In the genomic region with DNA sequence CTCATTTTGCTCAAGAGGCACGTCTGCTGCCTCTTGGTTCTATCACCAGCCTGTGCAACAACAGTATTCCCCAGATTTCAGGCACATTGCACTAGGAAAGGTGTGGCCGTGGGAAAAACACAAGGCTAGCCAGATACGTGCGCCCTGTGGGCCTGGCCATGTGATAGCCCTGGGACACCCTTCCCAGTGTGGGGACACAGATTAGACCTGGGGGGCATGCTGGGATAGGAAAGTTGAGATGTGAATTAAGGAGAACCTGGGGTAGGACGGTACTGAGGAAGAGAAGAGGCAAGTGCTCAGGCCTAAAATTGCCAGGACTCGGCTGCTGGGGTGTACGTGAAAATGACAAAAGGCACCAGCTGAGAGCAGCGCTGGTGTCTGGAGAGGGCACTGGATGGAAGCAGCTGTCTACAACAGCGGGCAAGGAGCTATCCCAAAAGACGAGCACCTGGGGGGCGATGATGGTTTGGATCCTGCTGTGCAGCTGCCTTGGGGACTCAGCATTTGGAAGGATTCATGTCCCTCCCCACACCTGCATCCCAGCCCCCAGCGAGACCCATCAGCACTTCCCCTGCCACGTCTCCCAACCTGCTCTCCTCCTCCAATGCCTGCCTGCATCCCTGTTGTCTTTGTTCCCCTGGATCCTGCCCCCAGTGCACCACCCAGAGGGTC, we compare ENCODE assay signal across 1 cellular context.
TF ChIP-seq lines count a peak whose summit lies in the region.

No MANE protein-coding gene starts in this region.

TF ChIP-seq in WTC11, 78 proteins besides CTCF, POLR2A, EP300 and RAD21 (continued from another document):
- TF ChIP-seq, protein P1, sequence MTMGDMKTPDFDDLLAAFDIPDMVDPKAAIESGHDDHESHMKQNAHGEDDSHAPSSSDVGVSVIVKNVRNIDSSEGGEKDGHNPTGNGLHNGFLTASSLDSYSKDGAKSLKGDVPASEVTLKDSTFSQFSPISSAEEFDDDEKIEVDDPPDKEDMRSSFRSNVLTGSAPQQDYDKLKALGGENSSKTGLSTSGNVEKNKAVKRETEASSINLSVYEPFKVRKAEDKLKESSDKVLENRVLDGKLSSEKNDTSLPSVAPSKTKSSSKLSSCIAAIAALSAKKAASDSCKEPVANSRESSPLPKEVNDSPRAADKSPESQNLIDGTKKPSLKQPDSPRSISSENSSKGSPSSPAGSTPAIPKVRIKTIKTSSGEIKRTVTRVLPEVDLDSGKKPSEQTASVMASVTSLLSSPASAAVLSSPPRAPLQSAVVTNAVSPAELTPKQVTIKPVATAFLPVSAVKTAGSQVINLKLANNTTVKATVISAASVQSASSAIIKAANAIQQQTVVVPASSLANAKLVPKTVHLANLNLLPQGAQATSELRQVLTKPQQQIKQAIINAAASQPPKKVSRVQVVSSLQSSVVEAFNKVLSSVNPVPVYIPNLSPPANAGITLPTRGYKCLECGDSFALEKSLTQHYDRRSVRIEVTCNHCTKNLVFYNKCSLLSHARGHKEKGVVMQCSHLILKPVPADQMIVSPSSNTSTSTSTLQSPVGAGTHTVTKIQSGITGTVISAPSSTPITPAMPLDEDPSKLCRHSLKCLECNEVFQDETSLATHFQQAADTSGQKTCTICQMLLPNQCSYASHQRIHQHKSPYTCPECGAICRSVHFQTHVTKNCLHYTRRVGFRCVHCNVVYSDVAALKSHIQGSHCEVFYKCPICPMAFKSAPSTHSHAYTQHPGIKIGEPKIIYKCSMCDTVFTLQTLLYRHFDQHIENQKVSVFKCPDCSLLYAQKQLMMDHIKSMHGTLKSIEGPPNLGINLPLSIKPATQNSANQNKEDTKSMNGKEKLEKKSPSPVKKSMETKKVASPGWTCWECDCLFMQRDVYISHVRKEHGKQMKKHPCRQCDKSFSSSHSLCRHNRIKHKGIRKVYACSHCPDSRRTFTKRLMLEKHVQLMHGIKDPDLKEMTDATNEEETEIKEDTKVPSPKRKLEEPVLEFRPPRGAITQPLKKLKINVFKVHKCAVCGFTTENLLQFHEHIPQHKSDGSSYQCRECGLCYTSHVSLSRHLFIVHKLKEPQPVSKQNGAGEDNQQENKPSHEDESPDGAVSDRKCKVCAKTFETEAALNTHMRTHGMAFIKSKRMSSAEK (CRISPR knock-in tag; IDR thresholded peaks at IDR 0.05; ENCODE audit: borderline replicate concordance) = no peak
